Comparison of ENCODE assay signal across 8 cellular contexts in genomic region chr17:2023692-2024571, GRCh38. TPM values are rescaled to one million over a fixed set of nuclear protein-coding genes. Genes with fewer than 3 reads are reported as not detected.
DNase-seq lines count a peak whose midpoint lies in the region; ATAC-seq, FAIRE-seq and TF ChIP-seq lines count a peak whose summit lies in the region.

No MANE protein-coding gene starts in this region.

- H3K4me1 ChIP-seq in ovary (ENCODE audit: insufficient read depth): peaks cover 1% of the 10 kb centered on the region

- H3K36me3 Mint-ChIP-seq in activated T-cell treated with anti-CD3 and anti-CD28 coated beads, Interleukin-2, amount 50 U/mL, for 4 hours (ENCODE audit: insufficient read depth): no peaks in the 10 kb centered on the region

- peak overlapping the region; percentile 30 for H3K4me3 ChIP-seq in ovary

- no peak for TF ChIP-seq EP300 in ovary (IDR thresholded peaks at IDR 0.05)

- FAIRE-seq in frontal cortex (lab: Jason Lieb, UNC): no peak

- peaks cover 36% of the 10 kb centered on the region for H3K27me3 Mint-ChIP-seq in activated T-cell treated with anti-CD3 and anti-CD28 coated beads, Interleukin-2, amount 50 U/mL, for 4 hours (ENCODE audit: low read depth)

- no peaks in the 10 kb centered on the region for H3K9me3 Mint-ChIP-seq in activated T-cell treated with anti-CD3 and anti-CD28 coated beads, Interleukin-2, amount 50 U/mL, for 4 hours

- H3K36me3 ChIP-seq in ovary: no peaks in the 10 kb centered on the region

- H3K9me3 ChIP-seq in ovary: no peaks in the 10 kb centered on the region

- no peaks in the 10 kb centered on the region for H3K27me3 ChIP-seq in ovary

- peaks cover 14% of the 10 kb centered on the region for H3K4me1 Mint-ChIP-seq in activated T-cell treated with anti-CD3 and anti-CD28 coated beads, Interleukin-2, amount 50 U/mL, for 4 hours (ENCODE audit: low read depth)

- H3K4me3 Mint-ChIP-seq in activated T-cell treated with anti-CD3 and anti-CD28 coated beads, Interleukin-2, amount 50 U/mL, for 4 hours: peak overlapping the region; percentile 79

- no peak overlapping the region for H3K27ac ChIP-seq in ovary

- DNase-seq in DMS53 treated with DMSO at 0.1 percent for 48 hours (lab: John Stamatoyannopoulos, UW; ENCODE audit: unreplicated experiment): peak; percentile 6
- peak; percentile 60 for DNase-seq in NCI-H1105 (lab: John Stamatoyannopoulos, UW)
- DNase-seq in activated T-cell treated with anti-CD3 and anti-CD28 coated beads, Interleukin-2, amount 50 U/mL, for 4 hours: peak; percentile 33
- DNase-seq in frontal cortex (ENCODE audit: low spot score in 2 of 2): peak; percentile 63 to 73
- DNase-seq in ovary: peak; percentile 56 to 77 (median 64)
- no peak for DNase-seq in effector CD4-positive, alpha-beta T cell

- no peak for TF ChIP-seq POLR2A in ovary (IDR thresholded peaks at IDR 0.05)

- intact Hi-C loops in ovary (cut with DNase I): loop anchor here in 2 of 4 donors (2.0 to 10.0 kb wide), 2 partner anchors 115 to 369 kb away; no protein-coding TSS in a partner anchor

- 1% methylated on average over 58 to 85 of the region's 85 CpGs for WGBS in ovary, 3 donors

- ATAC-seq in activated T-cell treated with anti-CD3 and anti-CD28 coated beads, Interleukin-2, amount 50 U/mL, for 4 hours: peak; percentile 13 to 38
- ATAC-seq in GM21529 (IDR thresholded peaks at IDR 0.05; ENCODE audit: unreplicated experiment) (no peak), GM21723 (IDR thresholded peaks at IDR 0.05; ENCODE audit: unreplicated experiment) (no peak)

- TF ChIP-seq CTCF in ovary (IDR thresholded peaks at IDR 0.05): peak in 1 of 3 donors; percentile 19

RNA-seq across cellular contexts. Expression of gene RTN4RL1, which starts 1.2 kb away (rescaled TPM):
- 1 to 10 TPM; 1.0 to 2.5 (median 2.0) TPM for total RNA-seq in activated T-cell treated with anti-CD3 and anti-CD28 coated beads, Interleukin-2, amount 50 U/mL, for 4 hours
- 20.4 TPM for total RNA-seq in frontal cortex
- total RNA-seq in ovary: 1 to 10 TPM in 5 of 7 donors, under 1 TPM in 1, not detected in 1; 0.92 to 4.1 (median 1.9) TPM
- polyA plus RNA-seq in ovary: under 1 TPM; 0.30 to 0.42 TPM

RNA-seq across cellular contexts. Expression of gene DPH1, which starts 6.0 kb away (rescaled TPM):
- 10 to 100 TPM; 56.6 to 59.9 (median 58.5) TPM for total RNA-seq in activated T-cell treated with anti-CD3 and anti-CD28 coated beads, Interleukin-2, amount 50 U/mL, for 4 hours
- total RNA-seq in frontal cortex: 21.6 TPM
- total RNA-seq in ovary: 10 to 100 TPM; 42.4 to 77.7 (median 46.0) TPM
- polyA plus RNA-seq in ovary: 10 to 100 TPM; 27.5 to 47.2 TPM

RNA-seq across cellular contexts. Expression of gene OVCA2, which starts 17.9 kb away (rescaled TPM):
- 10 to 100 TPM; 67.7 to 74.4 (median 70.7) TPM for total RNA-seq in activated T-cell treated with anti-CD3 and anti-CD28 coated beads, Interleukin-2, amount 50 U/mL, for 4 hours
- total RNA-seq in frontal cortex (14.7 TPM), ovary (10 to 100 TPM; 19.1 to 26.4 (median 21.2) TPM)
- polyA plus RNA-seq in ovary: 10 to 100 TPM; 13.2 to 28.3 TPM

RNA-seq across cellular contexts. Expression of gene HIC1, which starts 31.0 kb away (rescaled TPM):
- 10 to 100 TPM; 18.9 to 60.9 (median 31.5) TPM for total RNA-seq in activated T-cell treated with anti-CD3 and anti-CD28 coated beads, Interleukin-2, amount 50 U/mL, for 4 hours
- total RNA-seq in frontal cortex: 3.3 TPM
- total RNA-seq in ovary: 100 to 1,000 TPM in 1 of 7 donors, 10 to 100 TPM in 6; 35.0 to 108 (median 68.0) TPM
- polyA plus RNA-seq in ovary: 10 to 100 TPM in 1 of 2 donors, 1 to 10 TPM in 1; 3.9 to 16.3 TPM

Comparison
In these comparisons a context has a peak if more than half of its experiments do, and no peak if none do; other contexts are left out.
1. ATAC-seq: peak in activated T-cell treated with anti-CD3 and anti-CD28 coated beads, Interleukin-2, amount 50 U/mL, for 4 hours (2 of 2); none in GM21529 (single experiment) and GM21723 (single experiment).